ENCODE assay signal across 8 cellular contexts in genomic region chr14:61751475-61751989, GRCh38. TPM values are rescaled to one million over a fixed set of nuclear protein-coding genes. Genes with fewer than 3 reads are reported as not detected.
DNase-seq lines count a peak whose midpoint lies in the region; ATAC-seq and TF ChIP-seq lines count a peak whose summit lies in the region.

No MANE protein-coding gene starts in this region.

- TF ChIP-seq CTCF in body of pancreas (IDR thresholded peaks at IDR 0.05): no peak

- no peak for ATAC-seq in stimulated activated naive CD8-positive, alpha-beta T cell treated with anti-CD3 and anti-CD28 coated beads, Interleukin-15, Interleukin-2, amounts not matched to agents 100 U/mL and 50 U/mL, for 24 hours
- no peak for ATAC-seq in body of pancreas

- H3K36me3 ChIP-seq in body of pancreas (replicated peaks in 1 of 2; ENCODE audit: insufficient read depth in 1 of 2, low read depth in 2 of 2) (peaks cover 0 to 2% of the 10 kb centered on the region in 2 donors), mucosa of rectum (ENCODE audit: control insufficient read depth in 2 of 2, insufficient read depth in 2 of 2, low read length in 2 of 2) (peaks cover 10 to 17% of the 10 kb centered on the region in 2 donors)

- H3K27ac ChIP-seq in body of pancreas: peak overlapping the region in 3 of 4 donors; percentile 68 to 85 (median 75)
- peak overlapping the region; percentile 80 to 83 for H3K27ac ChIP-seq in mucosa of rectum (ENCODE audit: low read depth in 2 of 2, low read length in 2 of 2)

- H3K9me3 Mint-ChIP-seq in stimulated activated naive CD8-positive, alpha-beta T cell treated with anti-CD3 and anti-CD28 coated beads, Interleukin-15, Interleukin-2, amounts not matched to agents 100 ng/mL and 50 ng/mL, for 24 hours: no peaks in the 10 kb centered on the region

- peaks cover 10% of the 10 kb centered on the region for H3K4me1 ChIP-seq in body of pancreas
- H3K4me1 ChIP-seq in mucosa of rectum (ENCODE audit: control insufficient read depth in 2 of 2, insufficient read depth in 2 of 2, low read length in 2 of 2): peaks cover 2 to 7% of the 10 kb centered on the region in 2 donors

- no peaks in the 10 kb centered on the region for H3K27me3 Mint-ChIP-seq in stimulated activated naive CD8-positive, alpha-beta T cell treated with anti-CD3 and anti-CD28 coated beads, Interleukin-15, Interleukin-2, amounts not matched to agents 100 ng/mL and 50 ng/mL, for 24 hours

- H3K4me1 Mint-ChIP-seq in stimulated activated naive CD8-positive, alpha-beta T cell treated with anti-CD3 and anti-CD28 coated beads, Interleukin-15, Interleukin-2, amounts not matched to agents 100 ng/mL and 50 ng/mL, for 24 hours (ENCODE audit: low read depth): peaks cover 43% of the 10 kb centered on the region

- peak overlapping the region; percentile 70 to 83 for H3K9ac ChIP-seq in mucosa of rectum (ENCODE audit: low read depth in 1 of 2, low read length in 2 of 2)

- peak overlapping the region; percentile 34 to 46 for H3K4me3 ChIP-seq in body of pancreas
- H3K4me3 ChIP-seq in mucosa of rectum (ENCODE audit: low read length in 2 of 2): peak overlapping the region; percentile 76 to 84

- no peaks in the 10 kb centered on the region for H3K9me3 ChIP-seq in body of pancreas
- no peaks in the 10 kb centered on the region for H3K9me3 ChIP-seq in mucosa of rectum (ENCODE audit: control insufficient read depth in 2 of 2, low read length in 2 of 2)

- no peaks in the 10 kb centered on the region for H3K27me3 ChIP-seq in body of pancreas
- no peaks in the 10 kb centered on the region for H3K27me3 ChIP-seq in mucosa of rectum (ENCODE audit: control insufficient read depth in 2 of 2, insufficient read depth in 2 of 2, low read length in 2 of 2)

- DNase-seq in stimulated activated naive CD8-positive, alpha-beta T cell treated with anti-CD3 and anti-CD28 coated beads, Interleukin-15, Interleukin-2, amounts not matched to agents 100 U/mL and 50 U/mL, for 24 hours: no peak
- no peak for DNase-seq in body of pancreas
- no peak for DNase-seq in stimulated activated CD4-positive, alpha-beta T cell treated with anti-CD3 and anti-CD28 coated beads, Interleukin-15, amount 100 ng/mL, for 24 hours
- DNase-seq in hippocampal formation (lab: John Stamatoyannopoulos, UW): no peak
- DNase-seq in cerebellar nuclear complex (lab: John Stamatoyannopoulos, UW): no peak
- no peak for DNase-seq in DMS53 treated with DMSO at 0.1 percent for 48 hours (lab: John Stamatoyannopoulos, UW; ENCODE audit: unreplicated experiment)

- TF ChIP-seq POLR2A in body of pancreas (IDR thresholded peaks at IDR 0.05): no peak

- WGBS in body of pancreas, 2 donors: 25 to 32% methylated on average over 8 of the region's 8 CpGs

- H3K36me3 Mint-ChIP-seq in stimulated activated naive CD8-positive, alpha-beta T cell treated with anti-CD3 and anti-CD28 coated beads, Interleukin-15, Interleukin-2, amounts not matched to agents 100 ng/mL and 50 ng/mL, for 24 hours (ENCODE audit: low read depth): peaks cover 43% of the 10 kb centered on the region

- H3K4me3 Mint-ChIP-seq in stimulated activated naive CD8-positive, alpha-beta T cell treated with anti-CD3 and anti-CD28 coated beads, Interleukin-15, Interleukin-2, amounts not matched to agents 100 ng/mL and 50 ng/mL, for 24 hours: peak overlapping the region; percentile 68

- peak overlapping the region; percentile 57 for H3K27ac Mint-ChIP-seq in stimulated activated naive CD8-positive, alpha-beta T cell treated with anti-CD3 and anti-CD28 coated beads, Interleukin-15, Interleukin-2, amounts not matched to agents 100 ng/mL and 50 ng/mL, for 24 hours

- intact Hi-C loops in body of pancreas (cut with DNase I): loop anchor here (10.0 kb wide), 1 partner anchor 47 kb away; no protein-coding TSS in a partner anchor

RNA-seq across cellular contexts. Expression of gene SNAPC1, which starts 10.7 kb away (rescaled TPM):
- total RNA-seq in body of pancreas: 1 to 10 TPM in 1 of 2 donors, under 1 TPM in 1; 0.66 to 2.6 TPM

RNA-seq across cellular contexts. Expression of gene HIF1A, which starts 56.2 kb away (rescaled TPM):
- total RNA-seq in body of pancreas: 10 to 100 TPM; 36.8 to 66.9 TPM
